ENCODE assay signal across 9 cellular contexts in genomic region chr9:7342229-7342628, GRCh38.
A peak's percentile ranks its signal among the peaks of the same experiment; 100 is the strongest.
DNase-seq lines count a peak whose midpoint lies in the region; ATAC-seq and TF ChIP-seq lines count a peak whose summit lies in the region.
"Had no signal": no experiment of that assay in that cellular context is flagged by ENCODE, and none has a peak within 500 bp of the region (broad histone marks: within the 10 kb centered on the region; RNA-seq: fewer than 3 reads in every experiment).

No MANE protein-coding gene starts in this region.

- TF ChIP-seq CTCF in dorsolateral prefrontal cortex (IDR thresholded peaks at IDR 0.05 in 54 of 56, conservative IDR thresholded peaks at IDR 0.05 in 2 of 56; ENCODE audit: low read depth in 1 of 56, partially characterized antibody in 56 of 56), result peak in 39 of 56 donors; percentile 12 to 63 (median 35)
- no peak for TF ChIP-seq CTCF in ovary (IDR thresholded peaks at IDR 0.05)

- H3K4me3 Mint-ChIP-seq in activated naive CD8-positive, alpha-beta T cell treated with anti-CD3 and anti-CD28 coated beads, Interleukin-2, amount 50 U/mL, for 24 hours, result no peak overlapping the region

- H3K27me3 ChIP-seq in dorsolateral prefrontal cortex (no peaks in the 10 kb centered on the region), ovary (no peaks in the 10 kb centered on the region)

- H3K9me3 ChIP-seq in ovary, result no peaks in the 10 kb centered on the region

- peak overlapping the region; percentile 45; the same call in 1 of the 2 replicates for H3K4me3 ChIP-seq in GM08714 (ENCODE audit: low read length)
- no peak overlapping the region for H3K4me3 ChIP-seq in dorsolateral prefrontal cortex
- no peak overlapping the region for H3K4me3 ChIP-seq in ovary

- no peaks in the 10 kb centered on the region for H3K36me3 ChIP-seq in ovary

- H3K27ac Mint-ChIP-seq in activated naive CD8-positive, alpha-beta T cell treated with anti-CD3 and anti-CD28 coated beads, Interleukin-2, amount 50 U/mL, for 24 hours, result no peak overlapping the region

- H3K36me3 Mint-ChIP-seq in activated naive CD8-positive, alpha-beta T cell treated with anti-CD3 and anti-CD28 coated beads, Interleukin-2, amount 50 U/mL, for 24 hours (ENCODE audit: low read depth), result no peaks in the 10 kb centered on the region

- H3K4me1 Mint-ChIP-seq in activated naive CD8-positive, alpha-beta T cell treated with anti-CD3 and anti-CD28 coated beads, Interleukin-2, amount 50 U/mL, for 24 hours, result peaks cover 8% of the 10 kb centered on the region

- no peaks in the 10 kb centered on the region for H3K4me1 ChIP-seq in ovary (ENCODE audit: insufficient read depth)

- no peak overlapping the region for H3K27ac ChIP-seq in dorsolateral prefrontal cortex
- H3K27ac ChIP-seq in ovary, result no peak overlapping the region

- no peaks in the 10 kb centered on the region for H3K9me3 Mint-ChIP-seq in activated naive CD8-positive, alpha-beta T cell treated with anti-CD3 and anti-CD28 coated beads, Interleukin-2, amount 50 U/mL, for 24 hours

- DNase-seq in dorsolateral prefrontal cortex, result no peak
- DNase-seq in cerebellum (ENCODE audit: low spot score), result no peak
- no peak for DNase-seq in NCI-H2029 (lab: John Stamatoyannopoulos, UW)
- DNase-seq in activated naive CD8-positive, alpha-beta T cell treated with anti-CD3 and anti-CD28 coated beads, Interleukin-2, amount 50 U/mL, for 24 hours, result no peak
- DNase-seq in ovary, result no peak
- DNase-seq: T1000 had no signal

- WGBS in ovary, 3 donors, result 65 to 69% (median 66%) methylated on average over 1 of the region's 1 CpG

- intact Hi-C loops in dorsolateral prefrontal cortex (cut with DNase I), result no loop called here
- intact Hi-C loops in ovary (cut with DNase I), result no loop called here

- no peak for TF ChIP-seq EP300 in ovary (IDR thresholded peaks at IDR 0.05)

- H3K27me3 Mint-ChIP-seq in activated naive CD8-positive, alpha-beta T cell treated with anti-CD3 and anti-CD28 coated beads, Interleukin-2, amount 50 U/mL, for 24 hours, result peaks cover 15% of the 10 kb centered on the region

- TF ChIP-seq POLR2A in ovary (IDR thresholded peaks at IDR 0.05), result no peak

- ATAC-seq in GM21367 (IDR thresholded peaks at IDR 0.05; ENCODE audit: unreplicated experiment), result peak; percentile 83
- peak; percentile 63 for ATAC-seq in HG03280 (IDR thresholded peaks at IDR 0.05; ENCODE audit: unreplicated experiment)
- ATAC-seq in activated naive CD8-positive, alpha-beta T cell treated with anti-CD3 and anti-CD28 coated beads, Interleukin-2, amount 50 U/mL, for 24 hours, result no peak

Comparison
In these comparisons a context has a peak if more than half of its experiments do, and no peak if none do; other contexts are left out.
1. CTCF ChIP-seq: peak in dorsolateral prefrontal cortex (39 of 56); none in ovary (0 of 3).